Comparison of ENCODE assay signal across 21 cellular contexts in the genomic region with DNA sequence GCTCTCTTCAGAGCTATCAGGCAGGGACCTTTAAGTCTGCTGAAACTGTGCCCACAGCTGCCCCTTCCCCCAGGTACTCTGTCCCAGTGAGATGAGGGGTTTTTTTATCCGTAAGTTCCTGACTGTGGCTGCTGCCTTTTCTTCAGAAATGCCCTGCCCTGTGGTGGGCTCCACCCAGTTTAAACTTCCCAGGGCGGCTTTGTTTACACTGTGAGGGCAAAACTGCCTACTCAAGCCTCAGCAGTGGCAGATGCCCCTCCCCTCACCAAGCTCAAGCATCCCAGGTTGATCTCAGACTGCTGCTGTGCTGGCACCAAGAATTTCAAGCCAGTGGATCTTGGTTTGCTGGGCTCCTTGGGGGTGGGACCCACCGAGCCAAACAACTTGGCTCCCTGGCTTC. TPM values are rescaled to one million over a fixed set of nuclear protein-coding genes. Genes with fewer than 3 reads are reported as not detected.
DNase-seq lines count a peak whose midpoint lies in the region; ATAC-seq and TF ChIP-seq lines count a peak whose summit lies in the region.
"Had no signal": no experiment of that assay in that cellular context is flagged by ENCODE, and none has a peak within 500 bp of the region (broad histone marks: within the 10 kb centered on the region; RNA-seq: fewer than 3 reads in every experiment).

No MANE protein-coding gene starts in this region.

- intact Hi-C loops in Calu3 (cut with micrococcal nuclease; ENCODE audit: unreplicated experiment) = no loop called here
- intact Hi-C loops in left colon (cut with DNase I, micrococcal nuclease) = no loop called here

- POLR2A ChIA-PET in T-cell (lab: Charles Lee) = no interaction called here

- no peaks in the 10 kb centered on the region for H3K27me3 Mint-ChIP-seq in Calu3 (ENCODE audit: unreplicated experiment)
- peaks cover 0 to 3% of the 10 kb centered on the region in 2 donors for H3K27me3 Mint-ChIP-seq in T-cell

- H3K4me3 ChIP-seq in BE2C (ENCODE audit: low read depth, low read length) = no peak overlapping the region
- H3K4me3 ChIP-seq: BLaER1 treated with 17β-estradiol and CSF1 and Interleukin-3, amounts not matched to agents 10 nM and 100 nM; MG63; Peyer's patch had no signal

- H3K9me3 ChIP-seq in BE2C = no peaks in the 10 kb centered on the region
- H3K9me3 ChIP-seq: BLaER1 treated with 17β-estradiol and CSF1 and Interleukin-3, amounts not matched to agents 10 nM and 100 nM; MG63; Peyer's patch had no signal

- no TSS peak for BruUV-seq in Calu3 (replicated peaks; lab: Mats Ljungman, UMichigan)

- H3K36me3 Mint-ChIP-seq in Calu3 (ENCODE audit: insufficient read depth, unreplicated experiment) (no peaks in the 10 kb centered on the region), T-cell (no peaks in the 10 kb centered on the region)

- ATAC-seq in T-cell (replicated peaks in 1 of 4) (peak; percentile 45 to 86 (median 63)), left colon (peak; percentile 53), GM18517 (IDR thresholded peaks at IDR 0.05; ENCODE audit: unreplicated experiment) (no peak), GM18505 (IDR thresholded peaks at IDR 0.05; ENCODE audit: unreplicated experiment) (no peak)
- ATAC-seq: HepG2 had no signal

- TF ChIP-seq CTCF in Calu3 (IDR thresholded peaks at IDR 0.05; ENCODE audit: unreplicated experiment) (no peak), BE2C (IDR thresholded peaks at IDR 0.05; ENCODE audit: low read depth, low read length) (no peak)

- H3K4me1 ChIP-seq in BE2C = no peaks in the 10 kb centered on the region
- H3K4me1 ChIP-seq: BLaER1 treated with 17β-estradiol and CSF1 and Interleukin-3, amounts not matched to agents 10 nM and 100 nM; Peyer's patch had no signal

- no peak for TF ChIP-seq POLR2A in GM18505 (IDR thresholded peaks at IDR 0.05; ENCODE audit: borderline replicate concordance, extremely low read depth, insufficient read depth, insufficient read length)

- no peaks in the 10 kb centered on the region for H3K36me3 ChIP-seq in BE2C
- H3K36me3 ChIP-seq: BLaER1 treated with 17β-estradiol and CSF1 and Interleukin-3, amounts not matched to agents 10 nM and 100 nM; MG63; Peyer's patch had no signal

- CTCF ChIA-PET in Calu3 (lab: Charles Lee) (no interaction called here), T-cell (lab: Charles Lee) (interaction anchor here (0.6 to 0.7 kb wide), 2 partner anchors 9 to 93 kb away, joined by 3 to 4 read pairs; no protein-coding TSS in a partner anchor)

- H3K27me3 ChIP-seq in BE2C = no peaks in the 10 kb centered on the region
- H3K27me3 ChIP-seq: BLaER1 treated with 17β-estradiol and CSF1 and Interleukin-3, amounts not matched to agents 10 nM and 100 nM; MG63; Peyer's patch had no signal

- H3K4me1 Mint-ChIP-seq in Calu3 (ENCODE audit: low read depth, unreplicated experiment) (no peaks in the 10 kb centered on the region), T-cell (peaks cover 7 to 25% (median 23%) of the 10 kb centered on the region in 3 donors)

- H3K9me3 Mint-ChIP-seq in Calu3 (ENCODE audit: low read depth, unreplicated experiment) = no peaks in the 10 kb centered on the region
- H3K9me3 Mint-ChIP-seq in T-cell = no peaks in the 10 kb centered on the region
- H3K9me3 Mint-ChIP-seq: HFFc6 had no signal

- DNase-seq in NCI-H510A treated with DMSO at 0.1 percent for 48 hours (lab: John Stamatoyannopoulos, UW) = peak; percentile 19
- no peak for DNase-seq in NCI-H510A (lab: John Stamatoyannopoulos, UW)
- peak; percentile 15 for DNase-seq in Calu3
- DNase-seq in T-cell = peak in 3 of 34 experiments; percentile 1 to 17 (median 8)
- peak in 1 of 2 donors; percentile 6 for DNase-seq in left colon
- no peak for DNase-seq in BE2C
- DNase-seq: 8988T, COR-L47, DMS53, GOT3, HFFc6, MG63, NCI-H1092 treated with DMSO at 0.1 percent for 48 hours, NCI-H1694, NCI-H2107, Peyer's patch, SIG-M5 had no signal

- H3K4me3 Mint-ChIP-seq in Calu3 (ENCODE audit: low read depth, unreplicated experiment) (no peak overlapping the region), T-cell (no peak overlapping the region)
- H3K4me3 Mint-ChIP-seq: HFFc6 had no signal

- no peak overlapping the region for H3K27ac Mint-ChIP-seq in Calu3 (ENCODE audit: unreplicated experiment)
- peak overlapping the region in 1 of 2 donors; percentile 22 for H3K27ac Mint-ChIP-seq in T-cell
- H3K27ac Mint-ChIP-seq: HFFc6 had no signal

RNA-seq across cellular contexts. Expression of gene SLC16A7, which starts 46.9 kb away (rescaled TPM):
- 51.3 and 58.6 TPM in 2 replicates for total RNA-seq in Calu3 (2022)
- total RNA-seq in T-cell = 10 to 100 TPM; 43.3 to 54.6 (median 49.4) TPM
- 1 to 10 TPM; 8.1 to 8.8 TPM for total RNA-seq in left colon
- polyA plus RNA-seq in BE2C (2012; ENCODE audit: insufficient read depth, insufficient read length, low read depth) = 1.7 TPM

Comparison
In these comparisons a context has a peak if more than half of its experiments do, and no peak if none do; other contexts are left out.
1. DNase-seq: peak in NCI-H510A treated with DMSO at 0.1 percent for 48 hours (single experiment) and Calu3 (single experiment); none in NCI-H510A (single experiment) and BE2C (single experiment).
2. ATAC-seq: peak in T-cell (4 of 4) and left colon (single experiment); none in GM18517 (single experiment) and GM18505 (single experiment).